In genomic region chr1:180258935-180259334, GRCh38 we compare ENCODE assay signal across 31 cellular contexts. TPM values are rescaled to one million over a fixed set of nuclear protein-coding genes. Genes with fewer than 3 reads are reported as not detected.
"Had no signal": no experiment of that assay in that cellular context is flagged by ENCODE, and none has a peak within 500 bp of the region (broad histone marks: within the 10 kb centered on the region; RNA-seq: fewer than 3 reads in every experiment).

No MANE protein-coding gene starts in this region.

- H3K36me3 ChIP-seq: esophagus squamous epithelium, lower lobe of right lung, prostate gland, right atrium auricular region, sigmoid colon, tibial artery had no signal

- H3K27ac ChIP-seq: coronary artery, esophagus squamous epithelium, lower lobe of right lung, prostate gland, right atrium auricular region, sigmoid colon, testis, tibial artery had no signal

- DNase-seq: effector memory CD8-positive, alpha-beta T cell; erythroblast; esophagus squamous epithelium; foreskin melanocyte; hypothalamus; immature natural killer cell; islet precursor cell; kidney glomerular epithelial cell; left ventricle myocardium superior; lower lobe of right lung; mucosa of descending colon; naive B cell; sigmoid colon; stimulated activated CD4-positive, alpha-beta T cell treated with anti-CD3 and anti-CD28 coated beads, Interleukin-4, amount 100 ng/mL, for 4 hours; stimulated activated naive CD8-positive, alpha-beta T cell treated with anti-CD3 and anti-CD28 coated beads, Interleukin-15, Interleukin-2, amounts not matched to agents 100 U/mL and 50 U/mL, for 24 hours; substantia nigra; testis had no signal

- H3K27me3 ChIP-seq: right atrium auricular region, testis had no signal

- FAIRE-seq: endometrium had no signal

- H3K4me1 Mint-ChIP-seq: immature natural killer cell; memory B cell; naive B cell; neural crest cell; stimulated activated memory B cell treated with anti-CD40 and anti-IgM and Interleukin-4, amounts not matched to agents 10 μg/mL and 1 μg/mL and 100 μg/mL, for 72 hours had no signal

- H3K9me3 ChIP-seq: esophagus squamous epithelium, lower lobe of right lung, mucosa of descending colon, prostate gland, right atrium auricular region, sigmoid colon, testis, tibial artery had no signal

- H3K27ac Mint-ChIP-seq: memory B cell; mesothelial cell of epicardium; naive B cell; natural killer cell treated with Interleukin-12 subunit alpha and Interleukin-12 subunit beta and Interleukin-15 and Interleukin-18, amount 100 ng/mL, for 72 hours; stimulated activated memory B cell treated with anti-CD40 and anti-IgM and Interleukin-4, amounts not matched to agents 10 μg/mL and 1 μg/mL and 100 μg/mL, for 72 hours; type B pancreatic cell had no signal

- H3K4me3 Mint-ChIP-seq: effector memory CD8-positive, alpha-beta T cell; immature natural killer cell; memory B cell; mesothelial cell of epicardium; naive B cell; natural killer cell treated with Interleukin-12 subunit alpha and Interleukin-12 subunit beta and Interleukin-15 and Interleukin-18, amount 100 ng/mL, for 72 hours; neural crest cell; stimulated activated memory B cell treated with anti-CD40 and anti-IgM and Interleukin-4, amounts not matched to agents 10 μg/mL and 1 μg/mL and 100 μg/mL, for 72 hours; type B pancreatic cell had no signal

- H3K9me3 Mint-ChIP-seq: effector memory CD8-positive, alpha-beta T cell; immature natural killer cell; memory B cell; mesothelial cell of epicardium; natural killer cell treated with Interleukin-12 subunit alpha and Interleukin-12 subunit beta and Interleukin-15 and Interleukin-18, amount 100 ng/mL, for 72 hours; neural crest cell; stimulated activated memory B cell treated with anti-CD40 and anti-IgM and Interleukin-4, amounts not matched to agents 10 μg/mL and 1 μg/mL and 100 μg/mL, for 72 hours; type B pancreatic cell had no signal

- ATAC-seq: effector memory CD8-positive, alpha-beta T cell; left ventricle myocardium superior; lower lobe of right lung; mucosa of descending colon; stimulated activated naive CD8-positive, alpha-beta T cell treated with anti-CD3 and anti-CD28 coated beads, Interleukin-15, Interleukin-2, amounts not matched to agents 100 U/mL and 50 U/mL, for 24 hours had no signal

- H3K4me1 ChIP-seq: esophagus squamous epithelium, lower lobe of right lung, prostate gland, right atrium auricular region, testis had no signal

- H3K36me3 Mint-ChIP-seq: immature natural killer cell; memory B cell; mesothelial cell of epicardium; naive B cell; natural killer cell treated with Interleukin-12 subunit alpha and Interleukin-12 subunit beta and Interleukin-15 and Interleukin-18, amount 100 ng/mL, for 72 hours; stimulated activated memory B cell treated with anti-CD40 and anti-IgM and Interleukin-4, amounts not matched to agents 10 μg/mL and 1 μg/mL and 100 μg/mL, for 72 hours; type B pancreatic cell had no signal

- H3K4me3 ChIP-seq: coronary artery, esophagus squamous epithelium, lower lobe of right lung, mucosa of descending colon, prostate gland, right atrium auricular region, sigmoid colon, testis, tibial artery had no signal

RNA-seq across cellular contexts. Expression of gene LHX4, which starts 28.9 kb away (rescaled TPM):
- total RNA-seq: dermis microvascular lymphatic vessel endothelial cell; left ventricle myocardium superior; lower lobe of right lung; natural killer cell treated with Interleukin-12 subunit alpha and Interleukin-12 subunit beta and Interleukin-15 and Interleukin-18, amount 100 ng/mL, for 72 hours; prostate gland; right atrium auricular region; sigmoid colon; skeletal muscle tissue; urinary bladder had no signal
